8 cellular contexts compared by ENCODE assay signal in the genomic region with DNA sequence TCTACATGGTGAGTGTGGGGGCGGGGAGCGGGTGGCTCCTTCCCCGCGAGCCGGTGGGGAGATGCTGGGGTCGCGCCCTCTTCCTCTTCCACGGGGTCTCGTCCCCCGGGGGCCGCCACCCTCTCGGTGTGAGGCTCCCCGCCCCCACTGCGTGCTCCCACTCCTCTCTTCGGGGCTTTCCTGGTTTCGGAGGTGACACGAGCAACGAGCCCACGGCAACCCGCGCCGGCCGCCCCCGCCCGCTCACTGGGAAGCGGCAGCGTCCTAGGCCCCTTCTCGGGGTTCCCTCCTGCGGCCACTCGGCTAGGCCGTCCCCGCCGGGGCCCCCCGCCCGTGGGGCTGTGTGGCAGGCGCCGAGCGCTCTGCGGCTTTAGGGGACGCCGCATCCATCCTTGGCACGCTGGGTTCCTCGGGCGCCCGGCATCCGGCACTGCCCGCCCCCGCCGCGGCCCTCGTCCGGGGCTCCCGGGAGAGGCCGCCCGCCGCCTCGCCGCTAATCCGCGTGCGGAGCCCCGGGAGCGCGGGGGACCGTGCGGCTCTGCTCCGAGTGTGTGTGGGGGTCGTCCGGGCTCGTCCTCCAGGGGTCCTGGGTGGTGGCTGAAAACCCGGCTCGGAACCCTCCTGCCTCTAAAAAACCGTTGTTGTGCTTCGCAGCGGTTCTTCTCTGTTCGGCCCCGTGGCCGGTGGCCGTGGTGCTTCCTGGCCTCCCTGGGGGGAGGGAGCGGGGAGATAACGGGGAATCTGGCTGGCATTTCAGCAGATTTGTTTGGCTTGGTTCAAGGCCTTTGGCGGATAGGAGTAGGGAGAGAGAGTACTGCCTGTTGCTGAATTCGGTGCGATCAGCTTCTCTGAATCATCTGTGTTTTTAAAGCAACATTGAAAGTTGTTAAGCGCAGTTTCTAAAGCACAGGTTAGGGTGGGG. TPM values are rescaled to one million over a fixed set of nuclear protein-coding genes. Genes with fewer than 3 reads are reported as not detected.
DNase-seq lines count a peak whose midpoint lies in the region; ATAC-seq and TF ChIP-seq lines count a peak whose summit lies in the region.

No MANE protein-coding gene starts in this region.

- no peaks in the 10 kb centered on the region for H3K36me3 ChIP-seq in endodermal cell (ENCODE audit: control insufficient read depth, insufficient read depth, low read length)

- ATAC-seq in HG02763 (IDR thresholded peaks at IDR 0.05; ENCODE audit: unreplicated experiment) = peak; percentile 11

- H3K27ac Mint-ChIP-seq in endodermal cell = peak overlapping the region; percentile 87

- H3K36me3 Mint-ChIP-seq in endodermal cell (ENCODE audit: low read depth) = peaks cover 1% of the 10 kb centered on the region

- H3K9ac ChIP-seq in endodermal cell (ENCODE audit: extremely low read depth, low read length, poor library complexity, severe bottlenecking) = peak overlapping the region; percentile 78

- H3K4me1 ChIP-seq in endodermal cell (ENCODE audit: control insufficient read depth, insufficient read depth, low read length) = no peaks in the 10 kb centered on the region

- no peaks in the 10 kb centered on the region for H3K27me3 ChIP-seq in endodermal cell (ENCODE audit: control insufficient read depth, insufficient read depth, low read length, poor library complexity, severe bottlenecking)

- peaks cover 1% of the 10 kb centered on the region for H3K9me3 Mint-ChIP-seq in endodermal cell

- H3K27ac ChIP-seq in endodermal cell (ENCODE audit: low read depth, low read length) = peak overlapping the region; percentile 68

- 0% methylated on average over 21 to 83 of the region's 85 CpGs for WGBS in endodermal cell (ENCODE audit: insufficient coverage in 1 of 2, insufficient read length in 1 of 2), 2 experiments

- H3K9me3 ChIP-seq in endodermal cell (ENCODE audit: control insufficient read depth, low read length) = no peaks in the 10 kb centered on the region

- DNase-seq in DMS53 (lab: John Stamatoyannopoulos, UW) (peak; percentile 55), DMS53 treated with DMSO at 0.1 percent for 48 hours (lab: John Stamatoyannopoulos, UW; ENCODE audit: unreplicated experiment) (no peak), NCI-H1694 treated with DMSO at 0.1 percent for 48 hours (lab: John Stamatoyannopoulos, UW) (peak; percentile 52), endodermal cell (peak; percentile 92), lung microvascular endothelial cell (ENCODE audit: low read depth in 2 of 2) (peak; percentile 50 to 74)
- peak; percentile 68 for DNase-seq in activated CD8-positive, alpha-beta memory T cell treated with anti-CD3 and anti-CD28 coated beads, Interleukin-2, amount 50 U/mL, for 4 hours
- peak; percentile 38 to 45 for DNase-seq in stimulated activated CD8-positive, alpha-beta memory T cell treated with anti-CD3 and anti-CD28 coated beads, Interleukin-2, amount 100 ng/mL, for 48 hours (ENCODE audit: low read depth in 2 of 2)

- peak overlapping the region; percentile 99 for H3K4me3 ChIP-seq in endodermal cell (ENCODE audit: low read length)

- peaks cover 43% of the 10 kb centered on the region for H3K4me1 Mint-ChIP-seq in endodermal cell

- no peaks in the 10 kb centered on the region for H3K27me3 Mint-ChIP-seq in endodermal cell (ENCODE audit: insufficient read depth)

- H3K4me3 Mint-ChIP-seq in endodermal cell = peak overlapping the region; percentile 89

- peak; percentile 14 for TF ChIP-seq CTCF in endodermal cell (conservative IDR thresholded peaks at IDR 0.05)

RNA-seq across cellular contexts. Expression of a gene that starts 1.0 kb away (rescaled TPM):
- total RNA-seq in endodermal cell (10 to 100 TPM; 68.2 TPM), lung microvascular endothelial cell (30.7 and 31.2 TPM in 2 replicates)
- 30.1 TPM for polyA plus RNA-seq in endodermal cell (2013, experiment 1 of 2)
- polyA plus RNA-seq in endodermal cell (2013, experiment 2 of 2) = 22.4 TPM
